In genomic region chr11:91219501-91219900, GRCh38 we compare ENCODE assay signal across 20 cellular contexts.
DNase-seq lines count a peak whose midpoint lies in the region; TF ChIP-seq lines count a peak whose summit lies in the region.
"Had no signal": no experiment of that assay in that cellular context is flagged by ENCODE, and none has a peak within 500 bp of the region (broad histone marks: within the 10 kb centered on the region; RNA-seq: fewer than 3 reads in every experiment).

No MANE protein-coding gene starts in this region.

- intact Hi-C loops in A673 (cut with micrococcal nuclease; ENCODE audit: unreplicated experiment): no loop called here

- CTCF ChIA-PET in A673 (lab: Charles Lee): no interaction called here

- H3K4me1 ChIP-seq in A673 (ENCODE audit: insufficient read depth, low read length, poor library complexity, severe bottlenecking) (peaks cover 19% of the 10 kb centered on the region), adipocyte (ENCODE audit: control insufficient read depth, insufficient read depth, low read length) (peaks cover 18% of the 10 kb centered on the region), HAP-1 (no peaks in the 10 kb centered on the region)
- H3K4me1 ChIP-seq: stomach, uterus had no signal

- peak; percentile 28 for DNase-seq in A673 (ENCODE audit: low spot score)
- DNase-seq in adipocyte (ENCODE audit: low read depth): peak; percentile 57
- peak; percentile 14 for DNase-seq in epithelial cell of esophagus (ENCODE audit: low read depth)
- peak; percentile 71 for DNase-seq in inferior parietal cortex (ENCODE audit: extremely low spot score)
- DNase-seq in foreskin melanocyte: no peak
- DNase-seq in DMS 273 (lab: John Stamatoyannopoulos, UW; ENCODE audit: unreplicated experiment): no peak
- DNase-seq in activated CD4-positive, alpha-beta T cell treated with anti-CD3 and anti-CD28 coated beads, Interleukin-2, amount 50 U/mL, for 1 hour: no peak
- DNase-seq in HAP-1 (ENCODE audit: low spot score in 2 of 2): no peak
- DNase-seq: activated CD4-positive, alpha-beta T cell treated with anti-CD3 and anti-CD28 coated beads, Interleukin-2, amount 50 U/mL, for 4 hours; activated naive CD8-positive, alpha-beta T cell treated with anti-CD3 and anti-CD28 coated beads for 36 hours; activated T-cell treated with anti-CD3 and anti-CD28 coated beads, Interleukin-2, amount 50 U/mL, for 72 hours; CD4-positive, CD25-positive, alpha-beta regulatory T cell; DMS53; glutamatergic neuron; GOT3; immature natural killer cell; NCI-H1048; NCI-H526 treated with DMSO at 0.1 percent for 48 hours; stomach; uterus had no signal

- POLR2A ChIA-PET in A673 (lab: Charles Lee; ENCODE audit: low non-redundant PET): no interaction called here

- TF ChIP-seq CTCF in A673 (conservative IDR thresholded peaks at IDR 0.05; ENCODE audit: low read depth, low read length): no peak
- TF ChIP-seq CTCF in epithelial cell of esophagus (IDR thresholded peaks at IDR 0.05; ENCODE audit: insufficient read depth, low read depth, low read length, missing control alignments): no peak

- H3K9ac ChIP-seq in adipocyte (ENCODE audit: low read length): no peak overlapping the region

- H3K36me3 ChIP-seq in A673 (ENCODE audit: insufficient read depth, low read length, poor library complexity, severe bottlenecking) (no peaks in the 10 kb centered on the region), adipocyte (ENCODE audit: control insufficient read depth, insufficient read depth, low read length, severe bottlenecking) (no peaks in the 10 kb centered on the region), HAP-1 (replicated peaks) (no peaks in the 10 kb centered on the region)
- H3K36me3 ChIP-seq: stomach, uterus had no signal

- BruUV-seq in A673 (replicated peaks; lab: Mats Ljungman, UMichigan): no TSS peak

- H3K4me3 ChIP-seq in A673 (ENCODE audit: low read depth, low read length, poor library complexity, severe bottlenecking) (no peak overlapping the region), adipocyte (ENCODE audit: low read length) (no peak overlapping the region), epithelial cell of esophagus (ENCODE audit: low read length) (no peak overlapping the region), HAP-1 (no peak overlapping the region)
- H3K4me3 ChIP-seq: stomach, uterus had no signal

- H3K27ac ChIP-seq in A673 (ENCODE audit: low read depth, low read length, poor library complexity, severe bottlenecking): no peak overlapping the region
- H3K27ac ChIP-seq: stomach, uterus had no signal

- no peaks in the 10 kb centered on the region for H3K27me3 ChIP-seq in A673 (replicated peaks; ENCODE audit: insufficient read depth, low read depth, low read length, poor library complexity)
- H3K27me3 ChIP-seq in adipocyte (replicated peaks; ENCODE audit: control insufficient read depth, insufficient read depth, low read length): no peaks in the 10 kb centered on the region
- no peaks in the 10 kb centered on the region for H3K27me3 ChIP-seq in HAP-1 (ENCODE audit: low read depth)
- H3K27me3 ChIP-seq: stomach, uterus had no signal

- in situ Hi-C loops in HAP-1 (cut with MboI; ENCODE audit: low sequenced_read_pairs): no loop called here

- H3K9me3 ChIP-seq in A673 (ENCODE audit: low read depth, low read length, poor library complexity, severe bottlenecking) (no peaks in the 10 kb centered on the region), adipocyte (ENCODE audit: control insufficient read depth, low read length) (no peaks in the 10 kb centered on the region), HAP-1 (no peaks in the 10 kb centered on the region)
- H3K9me3 ChIP-seq: stomach, uterus had no signal

Comparison
In these comparisons a context has a peak if more than half of its experiments do, and no peak if none do; other contexts are left out.
1. DNase-seq: peak in A673 (single experiment), adipocyte (single experiment), epithelial cell of esophagus (single experiment) and inferior parietal cortex (single experiment); none in foreskin melanocyte (single experiment), DMS 273 (single experiment), activated CD4-positive, alpha-beta T cell treated with anti-CD3 and anti-CD28 coated beads, Interleukin-2, amount 50 U/mL, for 1 hour (single experiment) and HAP-1 (0 of 2).